In the genomic region with DNA sequence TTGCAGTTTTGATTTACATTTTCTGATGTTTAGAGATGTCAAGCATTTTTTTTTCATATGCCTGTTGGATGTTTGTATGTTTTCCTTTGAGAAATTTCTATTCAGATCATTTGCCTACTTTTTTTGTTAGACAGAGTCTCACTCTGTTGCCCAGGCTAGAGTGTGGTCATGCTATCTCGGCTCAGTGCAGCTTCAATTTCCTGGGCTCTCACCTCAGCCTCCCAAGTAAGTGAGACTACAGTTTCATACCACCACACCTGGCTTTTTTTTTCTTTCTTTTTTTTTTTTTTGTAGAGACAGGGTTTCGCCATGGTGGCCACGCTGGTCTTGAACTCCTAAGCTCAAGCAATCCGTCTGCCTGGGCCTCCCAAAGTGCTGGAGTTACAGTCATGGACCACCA, we compare ENCODE assay signal across 6 cellular contexts.
"Had no signal": no experiment of that assay in that cellular context is flagged by ENCODE, and none has a peak within 500 bp of the region (broad histone marks: within the 10 kb centered on the region; RNA-seq: fewer than 3 reads in every experiment).

No MANE protein-coding gene starts in this region.

- H3K4me3 ChIP-seq: K562 had no signal

- DNase-seq: IMR-90, KBM-7, KG1 had no signal

- H3K27ac ChIP-seq: HL-60 had no signal

- ATAC-seq: HepG2, K562 had no signal
